1 cellular context compared by ENCODE assay signal in the genomic region with DNA sequence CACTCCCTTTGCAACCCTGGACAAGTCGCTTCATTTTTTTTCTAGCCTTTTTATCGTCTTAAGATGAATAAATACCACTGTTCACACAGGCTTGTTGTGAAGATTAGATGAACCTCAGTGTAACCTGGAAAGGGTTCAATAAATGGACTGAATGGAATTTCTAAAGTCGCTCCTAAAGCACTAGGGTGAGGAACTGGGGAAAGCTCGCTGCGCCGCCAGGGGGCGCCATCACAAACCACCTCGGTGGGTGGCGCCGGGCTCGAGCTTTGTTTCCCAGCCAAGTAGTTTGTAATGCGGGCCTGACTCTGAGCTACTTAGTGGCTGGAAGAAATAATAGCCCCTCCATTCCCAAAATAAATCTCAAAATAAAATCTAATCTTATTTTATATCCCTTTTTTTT.
TF ChIP-seq lines count a peak whose summit lies in the region.

No MANE protein-coding gene starts in this region.

TF ChIP-seq in endothelial cell of umbilical vein, 7 proteins besides CTCF, POLR2A, EP300 and RAD21:
- TF ChIP-seq JUN (IDR thresholded peaks at IDR 0.05; ENCODE audit: borderline replicate concordance, insufficient read depth, insufficient read length, low read depth) (no peak), GATA2 (IDR thresholded peaks at IDR 0.05; ENCODE audit: insufficient read depth, insufficient read length, low read depth, low read length) (no peak), MYC (IDR thresholded peaks at IDR 0.05; ENCODE audit: low read depth, low read length) (no peak), FOS (IDR thresholded peaks at IDR 0.05; ENCODE audit: borderline replicate concordance, insufficient read depth, low read length) (no peak), POLR2AphosphoS5 (IDR thresholded peaks at IDR 0.05; ENCODE audit: insufficient read depth, low read depth, low read length) (no peak), EZH2 (IDR thresholded peaks at IDR 0.05; ENCODE audit: borderline replicate concordance, low read depth, low read length, severe bottlenecking) (no peak)
- TF ChIP-seq, protein P1, sequence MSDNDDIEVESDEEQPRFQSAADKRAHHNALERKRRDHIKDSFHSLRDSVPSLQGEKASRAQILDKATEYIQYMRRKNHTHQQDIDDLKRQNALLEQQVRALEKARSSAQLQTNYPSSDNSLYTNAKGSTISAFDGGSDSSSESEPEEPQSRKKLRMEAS (IDR thresholded peaks at IDR 0.05; ENCODE audit: insufficient read depth, insufficient read length), result no peak
